ENCODE assay signal across 8 cellular contexts in the genomic region with DNA sequence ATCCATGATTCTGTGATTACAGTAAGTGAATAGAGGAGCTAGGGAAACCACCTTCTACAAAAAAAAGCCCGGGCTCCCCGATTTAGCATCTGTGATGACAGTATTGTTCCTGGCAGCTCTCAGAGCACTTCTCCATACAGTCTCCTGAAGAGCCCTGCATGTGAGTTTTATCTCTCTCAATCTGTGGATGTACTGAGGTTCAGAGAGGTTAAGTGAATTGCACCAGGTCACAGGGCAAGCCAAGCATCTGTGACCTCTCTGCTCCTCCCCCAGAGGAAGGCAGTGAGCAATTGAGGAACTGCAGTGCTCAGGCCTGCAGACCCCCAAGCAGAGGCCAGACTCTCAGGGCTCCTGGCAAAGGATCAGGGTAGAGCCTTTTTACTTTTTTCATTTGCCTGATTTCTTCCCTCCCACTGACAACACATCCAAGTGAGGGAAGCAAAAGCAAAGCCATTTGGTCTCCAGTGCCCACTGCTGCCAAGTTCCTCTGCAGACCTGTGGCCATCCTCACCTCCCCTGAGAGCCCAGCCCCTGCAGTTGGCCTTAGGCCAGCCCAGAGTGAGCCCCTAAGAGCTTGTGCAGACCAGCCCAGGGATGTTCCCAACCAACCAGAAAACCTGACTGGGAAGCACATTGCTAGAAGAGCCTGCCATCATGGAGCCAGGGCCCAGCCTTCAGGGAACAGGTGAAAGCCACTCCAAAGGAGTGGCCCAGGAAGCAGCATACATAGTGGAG. TPM values are rescaled to one million over a fixed set of nuclear protein-coding genes. Genes with fewer than 3 reads are reported as not detected.
DNase-seq lines count a peak whose midpoint lies in the region; ATAC-seq and FAIRE-seq lines count a peak whose summit lies in the region.

No MANE protein-coding gene starts in this region.

- no peaks in the 10 kb centered on the region for H3K9me3 Mint-ChIP-seq in activated naive CD4-positive, alpha-beta T cell treated with anti-CD3 and anti-CD28 coated beads, Interleukin-2, amount 50 U/mL, for 72 hours
- peaks cover 0 to 1% (median 0%) of the 10 kb centered on the region in 11 donors for H3K9me3 Mint-ChIP-seq in naive thymus-derived CD4-positive, alpha-beta T cell

- peak overlapping the region in 9 of 10 donors; percentile 39 to 96 (median 89) for H3K4me3 Mint-ChIP-seq in naive thymus-derived CD4-positive, alpha-beta T cell

- peaks cover 17 to 19% of the 10 kb centered on the region in 2 donors for H3K36me3 Mint-ChIP-seq in activated naive CD4-positive, alpha-beta T cell treated with anti-CD3 and anti-CD28 coated beads, Interleukin-2, amount 50 U/mL, for 72 hours
- peaks cover 0 to 15% (median 0%) of the 10 kb centered on the region in 5 donors for H3K36me3 Mint-ChIP-seq in naive thymus-derived CD4-positive, alpha-beta T cell

- no peaks in the 10 kb centered on the region for H3K27me3 ChIP-seq in ACC112 (ENCODE audit: insufficient read depth, low read length)
- no peaks in the 10 kb centered on the region for H3K27me3 ChIP-seq in naive thymus-derived CD4-positive, alpha-beta T cell (ENCODE audit: control insufficient read depth in 2 of 2, insufficient read depth in 2 of 2, low read length in 2 of 2)

- H3K9me3 ChIP-seq in naive thymus-derived CD4-positive, alpha-beta T cell (ENCODE audit: control insufficient read depth in 2 of 3, low read length in 3 of 3): no peaks in the 10 kb centered on the region

- DNase-seq in GM18507 (ENCODE audit: extremely low spot score, insufficient read length, low read depth) (no peak), dedifferentiated amniotic fluid mesenchymal stem cell (ENCODE audit: extremely low spot score) (no peak), NCI-H1048 (lab: John Stamatoyannopoulos, UW) (no peak)
- peak in 1 of 2 donors; percentile 65 for DNase-seq in activated naive CD4-positive, alpha-beta T cell treated with anti-CD3 and anti-CD28 coated beads, Interleukin-2, amount 50 U/mL, for 72 hours (ENCODE audit: low spot score in 2 of 2)
- DNase-seq in naive thymus-derived CD4-positive, alpha-beta T cell: no peak

- intact Hi-C loops in naive thymus-derived CD4-positive, alpha-beta T cell (cut with micrococcal nuclease): loop anchor here in 1 of 2 donors (2.0 kb wide), 1 partner anchor 125 kb away; a partner anchor contains a TSS

- H3K4me1 ChIP-seq in ACC112 (ENCODE audit: control insufficient read depth, insufficient read depth, low read length, unreplicated experiment): peaks cover 39% of the 10 kb centered on the region
- peaks cover 55 to 58% of the 10 kb centered on the region in 2 donors for H3K4me1 ChIP-seq in naive thymus-derived CD4-positive, alpha-beta T cell (ENCODE audit: control insufficient read depth in 2 of 2, insufficient read depth in 2 of 2, low read length in 2 of 2)

- H3K36me3 ChIP-seq in ACC112 (ENCODE audit: insufficient read depth, low read length): no peaks in the 10 kb centered on the region
- no peaks in the 10 kb centered on the region for H3K36me3 ChIP-seq in naive thymus-derived CD4-positive, alpha-beta T cell (ENCODE audit: control insufficient read depth in 2 of 3, insufficient read depth in 3 of 3, low read length in 3 of 3)

- POLR2A ChIA-PET in naive thymus-derived CD4-positive, alpha-beta T cell (lab: Charles Lee): interaction anchor here (0.5 to 13.4 kb wide), 7 partner anchors 9 to 51 kb away, joined by 3 to 267 read pairs (median 9); no protein-coding TSS in a partner anchor

- peaks cover 66% of the 10 kb centered on the region for H3K79me2 ChIP-seq in ACC112 (ENCODE audit: control insufficient read depth, insufficient read depth, low read length, unreplicated experiment)

- peak in 1 of 2 donors; percentile 31 for ATAC-seq in activated naive CD4-positive, alpha-beta T cell treated with anti-CD3 and anti-CD28 coated beads, Interleukin-2, amount 50 U/mL, for 72 hours
- no peak for ATAC-seq in naive thymus-derived CD4-positive, alpha-beta T cell
- ATAC-seq in HG02588 (IDR thresholded peaks at IDR 0.05; ENCODE audit: unreplicated experiment) (no peak), GM21723 (IDR thresholded peaks at IDR 0.05; ENCODE audit: unreplicated experiment) (no peak)

- peak overlapping the region; percentile 90 for H3K27ac ChIP-seq in ACC112 (ENCODE audit: low read depth, low read length)
- H3K27ac ChIP-seq in naive thymus-derived CD4-positive, alpha-beta T cell (ENCODE audit: low read depth, low read length): peak overlapping the region; percentile 86

- CTCF ChIA-PET in naive thymus-derived CD4-positive, alpha-beta T cell (lab: Charles Lee): interaction anchor here (0.6 to 2.6 kb wide), 2 partner anchors 22 to 30 kb away, joined by 7 to 11 read pairs; no protein-coding TSS in a partner anchor

- peak overlapping the region; percentile 98 to 99 for H3K27ac Mint-ChIP-seq in activated naive CD4-positive, alpha-beta T cell treated with anti-CD3 and anti-CD28 coated beads, Interleukin-2, amount 50 U/mL, for 72 hours
- H3K27ac Mint-ChIP-seq in naive thymus-derived CD4-positive, alpha-beta T cell: peak overlapping the region; percentile 95 to 98 (median 97)

- FAIRE-seq in GM18507 (lab: Jason Lieb, UNC): peak; percentile 26

- no peak overlapping the region for H2AFZ ChIP-seq in ACC112 (ENCODE audit: low read length, unreplicated experiment)

- no peak overlapping the region for H3K4me3 ChIP-seq in ACC112 (ENCODE audit: low read depth, low read length)
- H3K4me3 ChIP-seq in naive thymus-derived CD4-positive, alpha-beta T cell (ENCODE audit: low read length): peak overlapping the region; percentile 29

- H3K27me3 Mint-ChIP-seq in naive thymus-derived CD4-positive, alpha-beta T cell: no peaks in the 10 kb centered on the region

- peaks cover 57 to 85% (median 76%) of the 10 kb centered on the region in 7 donors for H3K4me1 Mint-ChIP-seq in naive thymus-derived CD4-positive, alpha-beta T cell

RNA-seq across cellular contexts. Expression of a gene that starts 47.6 kb away (rescaled TPM):
- 10 to 100 TPM; 26.7 to 29.2 TPM for total RNA-seq in activated naive CD4-positive, alpha-beta T cell treated with anti-CD3 and anti-CD28 coated beads, Interleukin-2, amount 50 U/mL, for 72 hours
- 10 to 100 TPM; 21.6 to 40.4 (median 37.1) TPM for total RNA-seq in naive thymus-derived CD4-positive, alpha-beta T cell
- polyA plus RNA-seq in naive thymus-derived CD4-positive, alpha-beta T cell: 10 to 100 TPM; 43.5 to 44.0 TPM
